Comparison of ENCODE assay signal across 15 cellular contexts in the genomic region with DNA sequence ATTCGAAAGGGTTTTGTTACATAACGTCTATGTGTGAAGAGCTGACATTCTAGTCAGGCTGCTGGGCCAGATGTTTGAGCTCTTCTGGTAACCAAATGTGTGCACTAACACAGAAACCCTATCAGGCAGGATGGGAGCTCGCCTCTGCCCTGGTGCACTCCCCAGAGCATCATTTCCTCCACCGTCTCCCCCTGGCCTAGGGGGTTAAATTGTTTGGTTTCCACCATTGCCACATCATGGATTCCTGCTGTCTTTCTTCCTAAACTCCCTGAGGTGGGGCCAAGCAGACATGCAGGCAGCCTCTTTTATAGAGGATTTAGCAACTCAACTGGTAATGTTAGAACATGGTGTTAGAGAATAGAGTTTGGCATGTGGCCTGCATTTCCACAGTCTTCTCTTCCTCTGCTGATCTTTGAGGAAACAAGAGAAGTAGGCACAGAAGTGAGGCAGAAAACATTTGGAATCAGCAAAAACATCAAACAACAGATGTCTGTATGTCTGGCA.
DNase-seq lines count a peak whose midpoint lies in the region; ATAC-seq and TF ChIP-seq lines count a peak whose summit lies in the region.
"Had no signal": no experiment of that assay in that cellular context is flagged by ENCODE, and none has a peak within 500 bp of the region (broad histone marks: within the 10 kb centered on the region; RNA-seq: fewer than 3 reads in every experiment).

No MANE protein-coding gene starts in this region.

- peak overlapping the region; percentile 21 for H3K27ac ChIP-seq in cingulate gyrus (ENCODE audit: low read depth, low read length)
- H3K27ac ChIP-seq in right cardiac atrium (ENCODE audit: low read length), result peak overlapping the region; percentile 36
- H3K27ac ChIP-seq: prostate gland, VCaP had no signal

- TF ChIP-seq CTCF in HFFc6 (IDR thresholded peaks at IDR 0.05), result no peak

- ATAC-seq in right cardiac atrium (peak; percentile 55), GM18520 (IDR thresholded peaks at IDR 0.05; ENCODE audit: unreplicated experiment) (no peak)
- ATAC-seq: activated CD8-positive, alpha-beta memory T cell treated with anti-CD3 and anti-CD28 coated beads, Interleukin-2, amount 10 ng/mL, durations not matched to agents 7 days and 5 days had no signal

- no peaks in the 10 kb centered on the region for H3K9me3 Mint-ChIP-seq in HFFc6
- no peaks in the 10 kb centered on the region for H3K9me3 Mint-ChIP-seq in activated T-helper 2 cell treated with anti-CD3 and anti-CD28 coated beads, Interferon-gamma antibody, Interleukin-2, Interleukin-4, amounts not matched to agents 10 μg/mL and 5 μg/mL and 100 μg/mL, durations not matched to agents 14 hours and 24 hours and 36 hours

- DNase-seq in HFFc6 (no peak), right cardiac atrium (no peak), GDM1 (lab: John Stamatoyannopoulos, UW) (no peak), erythroblast (lab: John Stamatoyannopoulos, UW) (no peak)
- DNase-seq in activated T-helper 2 cell treated with anti-CD3 and anti-CD28 coated beads, Interferon-gamma antibody, Interleukin-2, Interleukin-4, amounts not matched to agents 10 μg/mL and 5 μg/mL and 100 μg/mL, durations not matched to agents 14 hours and 24 hours and 36 hours (ENCODE audit: low spot score), result no peak
- DNase-seq: activated CD8-positive, alpha-beta memory T cell treated with anti-CD3 and anti-CD28 coated beads, Interleukin-2, amount 10 ng/mL, durations not matched to agents 7 days and 5 days; activated naive CD4-positive, alpha-beta T cell; central memory CD4-positive, alpha-beta T cell; stimulated activated CD4-positive, alpha-beta T cell treated with anti-CD3 and anti-CD28 coated beads, Interleukin-2, amount 100 ng/mL, for 24 hours had no signal

- no peak overlapping the region for H3K4me3 ChIP-seq in right cardiac atrium (ENCODE audit: low read length)
- H3K4me3 ChIP-seq in skeletal muscle satellite cell (ENCODE audit: low read length), result no peak overlapping the region
- H3K4me3 ChIP-seq: prostate gland had no signal

- 59% methylated on average over 4 of the region's 4 CpGs for WGBS in right cardiac atrium

- H3K4me1 ChIP-seq in right cardiac atrium (ENCODE audit: control insufficient read depth, insufficient read depth, low read length), result peaks cover 5% of the 10 kb centered on the region
- H3K4me1 ChIP-seq in skeletal muscle satellite cell (ENCODE audit: control insufficient read depth, insufficient read depth, low read length), result peaks cover 43% of the 10 kb centered on the region
- H3K4me1 ChIP-seq: prostate gland had no signal

- no peak for TF ChIP-seq POLR2A in erythroblast (IDR thresholded peaks at IDR 0.05; ENCODE audit: low read length)

- peak overlapping the region; percentile 36 for H3K9ac ChIP-seq in skeletal muscle satellite cell (ENCODE audit: low read depth, low read length)

- peaks cover 67% of the 10 kb centered on the region for H3K36me3 ChIP-seq in skeletal muscle satellite cell (ENCODE audit: insufficient read depth, low read length)
- H3K36me3 ChIP-seq: prostate gland had no signal

- peak overlapping the region; percentile 17 for H3K4me2 ChIP-seq in skeletal muscle satellite cell (ENCODE audit: low read length)

- H3K9me3 ChIP-seq in right cardiac atrium (ENCODE audit: control insufficient read depth, low read length) (no peaks in the 10 kb centered on the region), skeletal muscle satellite cell (replicated peaks; ENCODE audit: low read length) (no peaks in the 10 kb centered on the region)
- H3K9me3 ChIP-seq: prostate gland had no signal

- H3K4me3 Mint-ChIP-seq in HFFc6, result no peak overlapping the region
- H3K4me3 Mint-ChIP-seq in activated T-helper 2 cell treated with anti-CD3 and anti-CD28 coated beads, Interferon-gamma antibody, Interleukin-2, Interleukin-4, amounts not matched to agents 10 μg/mL and 5 μg/mL and 100 μg/mL, durations not matched to agents 14 hours and 24 hours and 36 hours (ENCODE audit: low read depth), result no peak overlapping the region
- H3K4me3 Mint-ChIP-seq: activated CD8-positive, alpha-beta memory T cell treated with anti-CD3 and anti-CD28 coated beads, Interleukin-2, amount 10 ng/mL, durations not matched to agents 7 days and 5 days; CD14-positive monocyte had no signal

- peaks cover 18% of the 10 kb centered on the region for H3K36me3 Mint-ChIP-seq in HFFc6 (ENCODE audit: low read depth)
- H3K36me3 Mint-ChIP-seq in activated T-helper 2 cell treated with anti-CD3 and anti-CD28 coated beads, Interferon-gamma antibody, Interleukin-2, Interleukin-4, amounts not matched to agents 10 μg/mL and 5 μg/mL and 100 μg/mL, durations not matched to agents 14 hours and 24 hours and 36 hours (ENCODE audit: low read depth), result no peaks in the 10 kb centered on the region
- H3K36me3 Mint-ChIP-seq: activated CD8-positive, alpha-beta memory T cell treated with anti-CD3 and anti-CD28 coated beads, Interleukin-2, amount 10 ng/mL, durations not matched to agents 7 days and 5 days; CD14-positive monocyte had no signal

- intact Hi-C loops in right cardiac atrium (cut with DNase I), result no loop called here
- intact Hi-C loops in activated T-helper 2 cell treated with anti-CD3 and anti-CD28 coated beads, Interferon-gamma antibody, Interleukin-2, Interleukin-4, amounts not matched to agents 10 μg/mL and 5 μg/mL and 100 μg/mL, durations not matched to agents 14 hours and 24 hours and 36 hours (cut with micrococcal nuclease), result no loop called here

- H3K4me1 Mint-ChIP-seq in HFFc6 (ENCODE audit: low read depth), result peaks cover 36% of the 10 kb centered on the region
- no peaks in the 10 kb centered on the region for H3K4me1 Mint-ChIP-seq in activated T-helper 2 cell treated with anti-CD3 and anti-CD28 coated beads, Interferon-gamma antibody, Interleukin-2, Interleukin-4, amounts not matched to agents 10 μg/mL and 5 μg/mL and 100 μg/mL, durations not matched to agents 14 hours and 24 hours and 36 hours (ENCODE audit: low read depth)
- H3K4me1 Mint-ChIP-seq: activated CD8-positive, alpha-beta memory T cell treated with anti-CD3 and anti-CD28 coated beads, Interleukin-2, amount 10 ng/mL, durations not matched to agents 7 days and 5 days had no signal

- no peaks in the 10 kb centered on the region for H3K27me3 ChIP-seq in right cardiac atrium (ENCODE audit: control insufficient read depth, insufficient read depth)
- no peaks in the 10 kb centered on the region for H3K27me3 ChIP-seq in skeletal muscle satellite cell (ENCODE audit: control insufficient read depth, insufficient read depth, low read length)

- peak overlapping the region; percentile 47; the same call in 1 of the 2 replicates for H3K27ac Mint-ChIP-seq in HFFc6
- no peak overlapping the region for H3K27ac Mint-ChIP-seq in activated T-helper 2 cell treated with anti-CD3 and anti-CD28 coated beads, Interferon-gamma antibody, Interleukin-2, Interleukin-4, amounts not matched to agents 10 μg/mL and 5 μg/mL and 100 μg/mL, durations not matched to agents 14 hours and 24 hours and 36 hours
- H3K27ac Mint-ChIP-seq: activated CD8-positive, alpha-beta memory T cell treated with anti-CD3 and anti-CD28 coated beads, Interleukin-2, amount 10 ng/mL, durations not matched to agents 7 days and 5 days; CD14-positive monocyte had no signal

- no peaks in the 10 kb centered on the region for H3K27me3 Mint-ChIP-seq in HFFc6 (ENCODE audit: insufficient read depth)
- H3K27me3 Mint-ChIP-seq in activated T-helper 2 cell treated with anti-CD3 and anti-CD28 coated beads, Interferon-gamma antibody, Interleukin-2, Interleukin-4, amounts not matched to agents 10 μg/mL and 5 μg/mL and 100 μg/mL, durations not matched to agents 14 hours and 24 hours and 36 hours (ENCODE audit: low read depth), result peaks cover 22% of the 10 kb centered on the region
